Comparison of ENCODE assay signal across 8 cellular contexts in the genomic region with DNA sequence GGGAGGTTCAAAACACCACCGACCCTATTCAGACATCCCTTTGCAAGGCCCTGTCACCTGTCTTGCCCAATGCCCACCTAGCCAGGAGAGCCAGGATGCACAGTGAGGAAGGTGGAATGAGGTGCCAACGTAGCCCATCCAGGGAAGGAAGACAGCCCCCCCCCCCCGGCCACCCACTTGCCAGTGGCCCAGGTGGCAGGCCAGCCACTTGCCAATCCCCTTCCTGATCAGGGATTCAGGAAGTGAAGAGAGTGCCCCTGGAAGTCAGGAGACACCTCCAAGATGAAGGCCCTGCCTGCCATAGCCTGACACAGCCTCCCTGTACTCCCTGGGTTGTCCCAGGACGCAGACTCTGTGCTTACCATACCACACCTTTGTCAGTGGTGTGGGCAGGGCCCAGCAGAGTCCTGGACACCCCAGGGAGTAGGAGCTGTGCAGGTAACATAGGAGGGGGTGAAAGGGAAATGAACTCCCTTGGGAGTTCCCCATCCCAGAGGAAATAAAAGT. TPM values are rescaled to one million over a fixed set of nuclear protein-coding genes. Genes with fewer than 3 reads are reported as not detected.
DNase-seq lines count a peak whose midpoint lies in the region; ATAC-seq and TF ChIP-seq lines count a peak whose summit lies in the region.

No MANE protein-coding gene starts in this region.

- POLR2A ChIA-PET in CD4-positive, alpha-beta T cell (lab: Charles Lee), result interaction anchor here (1.2 to 2.0 kb wide), 3 partner anchors 9 to 348 kb away, joined by 5 to 15 read pairs (median 7); no protein-coding TSS in a partner anchor
- POLR2A ChIA-PET in naive thymus-derived CD8-positive, alpha-beta T cell (lab: Charles Lee), result interaction anchor here (1.0 kb wide), 1 partner anchor 347 kb away, joined by 3 read pairs; no protein-coding TSS in a partner anchor

- no peaks in the 10 kb centered on the region for H3K9me3 Mint-ChIP-seq in CD4-positive, alpha-beta T cell
- no peaks in the 10 kb centered on the region for H3K9me3 Mint-ChIP-seq in naive thymus-derived CD8-positive, alpha-beta T cell

- no peak for DNase-seq in CD4-positive, alpha-beta T cell
- DNase-seq in astrocyte of the cerebellum (ENCODE audit: low read depth) (no peak), NCI-H524 (lab: John Stamatoyannopoulos, UW) (no peak), OCI-M1 (lab: John Stamatoyannopoulos, UW) (no peak), GM19238 (ENCODE audit: insufficient read length, low spot score) (no peak)
- DNase-seq in naive thymus-derived CD8-positive, alpha-beta T cell, result no peak
- no peak for DNase-seq in activated CD4-positive, alpha-beta T cell treated with anti-CD3 and anti-CD28 coated beads for 4 hours

- H3K27ac Mint-ChIP-seq in CD4-positive, alpha-beta T cell, result peak overlapping the region; percentile 43
- peak overlapping the region in 2 of 10 donors; percentile 63 to 82 for H3K27ac Mint-ChIP-seq in naive thymus-derived CD8-positive, alpha-beta T cell

- no peaks in the 10 kb centered on the region for H3K36me3 Mint-ChIP-seq in CD4-positive, alpha-beta T cell (ENCODE audit: low read depth)
- H3K36me3 Mint-ChIP-seq in naive thymus-derived CD8-positive, alpha-beta T cell, result no peaks in the 10 kb centered on the region

- peaks cover 9% of the 10 kb centered on the region for H3K27me3 Mint-ChIP-seq in CD4-positive, alpha-beta T cell
- peaks cover 0 to 14% (median 10%) of the 10 kb centered on the region in 5 donors for H3K27me3 Mint-ChIP-seq in naive thymus-derived CD8-positive, alpha-beta T cell

- H3K27ac ChIP-seq in CD4-positive, alpha-beta T cell (ENCODE audit: low read depth, low read length), result no peak overlapping the region

- H3K4me3 Mint-ChIP-seq in CD4-positive, alpha-beta T cell, result peak overlapping the region; percentile 97
- H3K4me3 Mint-ChIP-seq in naive thymus-derived CD8-positive, alpha-beta T cell, result peak overlapping the region; percentile 89 to 97 (median 95)

- no peaks in the 10 kb centered on the region for H3K9me3 ChIP-seq in CD4-positive, alpha-beta T cell (ENCODE audit: control insufficient read depth, low read length)

- intact Hi-C loops in CD4-positive, alpha-beta T cell (cut with DNase I, micrococcal nuclease), result loop anchor here in 1 of 2 experiments (5.0 kb wide), 1 partner anchor 70 kb away; no protein-coding TSS in a partner anchor

- no peak for ATAC-seq in CD4-positive, alpha-beta T cell (ENCODE audit: poor library complexity)
- ATAC-seq in HG02610 (IDR thresholded peaks at IDR 0.05; ENCODE audit: unreplicated experiment), result peak; percentile 11
- ATAC-seq in naive thymus-derived CD8-positive, alpha-beta T cell, result no peak

- H3K27me3 ChIP-seq in CD4-positive, alpha-beta T cell (ENCODE audit: control insufficient read depth, insufficient read depth, low read length), result peaks cover 5% of the 10 kb centered on the region

- TF ChIP-seq CTCF in CD4-positive, alpha-beta T cell (IDR thresholded peaks at IDR 0.05), result no peak
- no peak for TF ChIP-seq CTCF in astrocyte of the cerebellum (IDR thresholded peaks at IDR 0.05; ENCODE audit: low read depth, low read length, missing control alignments)

- CTCF ChIA-PET in CD4-positive, alpha-beta T cell (lab: Charles Lee), result interaction anchor here (4.0 kb wide), 1 partner anchor 303 kb away, joined by 20 read pairs; the partner anchor contains the start of gene VEGFA

- peak overlapping the region; percentile 35 for H3K4me3 ChIP-seq in astrocyte of the cerebellum (ENCODE audit: low read depth, low read length)

- in situ Hi-C loops in astrocyte of the cerebellum (cut with HindIII; ENCODE audit: low sequenced_read_pairs), result no loop called here

- H3K4me1 Mint-ChIP-seq in CD4-positive, alpha-beta T cell (ENCODE audit: low read depth), result peaks cover 17% of the 10 kb centered on the region
- peaks cover 9 to 22% (median 18%) of the 10 kb centered on the region in 4 donors for H3K4me1 Mint-ChIP-seq in naive thymus-derived CD8-positive, alpha-beta T cell

RNA-seq across cellular contexts. Expression of gene MRPL14, which starts 54.7 kb away (rescaled TPM):
- 10 to 100 TPM; 10.4 to 11.5 TPM for total RNA-seq in CD4-positive, alpha-beta T cell
- total RNA-seq in naive thymus-derived CD8-positive, alpha-beta T cell, result 10 to 100 TPM; 17.0 to 20.4 TPM
- polyA plus RNA-seq in naive thymus-derived CD8-positive, alpha-beta T cell, result 10 to 100 TPM; 76.5 to 89.3 (median 80.3) TPM

RNA-seq across cellular contexts. Expression of gene TMEM63B, which starts 54.8 kb away (rescaled TPM):
- 10 to 100 TPM; 11.4 to 12.8 TPM for total RNA-seq in CD4-positive, alpha-beta T cell
- 10 to 100 TPM; 15.5 to 15.9 TPM for total RNA-seq in naive thymus-derived CD8-positive, alpha-beta T cell
- 1 to 10 TPM in 1 of 3 donors, under 1 TPM in 2; 0.26 to 2.2 (median 0.96) TPM for polyA plus RNA-seq in naive thymus-derived CD8-positive, alpha-beta T cell
